In genomic region chr6:3258720-3259490, GRCh38 we compare ENCODE assay signal across 1 cellular context.
TF ChIP-seq lines count a peak whose summit lies in the region.

PSMG4 (plus strand) TSS chr6:3258947; CDS start chr6:3259023, 76 bp downstream.

TF ChIP-seq in HepG2, 621 proteins besides CTCF, POLR2A, EP300 and RAD21 (continued from another document and continues in another):
- no peak for TF ChIP-seq ZNF841 (CRISPR knock-in tag; IDR thresholded peaks at IDR 0.05; ENCODE audit: borderline replicate concordance)
- TF ChIP-seq TFDP1 (CRISPR knock-in tag; IDR thresholded peaks at IDR 0.05; ENCODE audit: borderline replicate concordance), result peak; percentile 80; the same call in 1 of the 2 replicates
- TF ChIP-seq, protein P1, sequence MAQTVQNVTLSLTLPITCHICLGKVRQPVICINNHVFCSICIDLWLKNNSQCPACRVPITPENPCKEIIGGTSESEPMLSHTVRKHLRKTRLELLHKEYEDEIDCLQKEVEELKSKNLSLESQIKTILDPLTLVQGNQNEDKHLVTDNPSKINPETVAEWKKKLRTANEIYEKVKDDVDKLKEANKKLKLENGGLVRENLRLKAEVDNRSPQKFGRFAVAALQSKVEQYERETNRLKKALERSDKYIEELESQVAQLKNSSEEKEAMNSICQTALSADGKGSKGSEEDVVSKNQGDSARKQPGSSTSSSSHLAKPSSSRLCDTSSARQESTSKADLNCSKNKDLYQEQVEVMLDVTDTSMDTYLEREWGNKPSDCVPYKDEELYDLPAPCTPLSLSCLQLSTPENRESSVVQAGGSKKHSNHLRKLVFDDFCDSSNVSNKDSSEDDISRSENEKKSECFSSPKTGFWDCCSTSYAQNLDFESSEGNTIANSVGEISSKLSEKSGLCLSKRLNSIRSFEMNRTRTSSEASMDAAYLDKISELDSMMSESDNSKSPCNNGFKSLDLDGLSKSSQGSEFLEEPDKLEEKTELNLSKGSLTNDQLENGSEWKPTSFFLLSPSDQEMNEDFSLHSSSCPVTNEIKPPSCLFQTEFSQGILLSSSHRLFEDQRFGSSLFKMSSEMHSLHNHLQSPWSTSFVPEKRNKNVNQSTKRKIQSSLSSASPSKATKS (CRISPR knock-in tag; IDR thresholded peaks at IDR 0.05), result peak; percentile 52; the same call in 1 of the 2 replicates
- TF ChIP-seq ARNTL (CRISPR knock-in tag; IDR thresholded peaks at IDR 0.05), result peak; percentile 83
- peak; percentile 95 for TF ChIP-seq ZNF335 (CRISPR knock-in tag; IDR thresholded peaks at IDR 0.05)
- TF ChIP-seq, protein P2, sequence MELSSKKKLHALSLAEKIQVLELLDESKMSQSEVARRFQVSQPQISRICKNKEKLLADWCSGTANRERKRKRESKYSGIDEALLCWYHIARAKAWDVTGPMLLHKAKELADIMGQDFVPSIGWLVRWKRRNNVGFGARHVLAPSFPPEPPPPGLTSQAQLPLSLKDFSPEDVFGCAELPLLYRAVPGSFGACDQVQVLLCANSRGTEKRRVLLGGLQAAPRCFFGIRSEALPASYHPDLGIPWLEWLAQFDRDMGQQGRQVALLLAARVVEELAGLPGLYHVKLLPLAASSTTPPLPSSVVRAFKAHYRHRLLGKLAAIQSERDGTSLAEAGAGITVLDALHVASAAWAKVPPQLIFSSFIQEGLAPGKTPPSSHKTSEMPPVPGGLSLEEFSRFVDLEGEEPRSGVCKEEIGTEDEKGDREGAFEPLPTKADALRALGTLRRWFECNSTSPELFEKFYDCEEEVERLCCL (CRISPR knock-in tag; IDR thresholded peaks at IDR 0.05; ENCODE audit: borderline replicate concordance), result no peak; the same call in 1 of the 2 replicates
- TF ChIP-seq ERF (CRISPR knock-in tag; IDR thresholded peaks at IDR 0.05), result peak; percentile 92
- TF ChIP-seq ADNP (CRISPR knock-in tag; IDR thresholded peaks at IDR 0.05), result no peak
- no peak for TF ChIP-seq ZNF883 (CRISPR knock-in tag; IDR thresholded peaks at IDR 0.05; ENCODE audit: not compliant biosample characterization)
- TF ChIP-seq, protein P3, sequence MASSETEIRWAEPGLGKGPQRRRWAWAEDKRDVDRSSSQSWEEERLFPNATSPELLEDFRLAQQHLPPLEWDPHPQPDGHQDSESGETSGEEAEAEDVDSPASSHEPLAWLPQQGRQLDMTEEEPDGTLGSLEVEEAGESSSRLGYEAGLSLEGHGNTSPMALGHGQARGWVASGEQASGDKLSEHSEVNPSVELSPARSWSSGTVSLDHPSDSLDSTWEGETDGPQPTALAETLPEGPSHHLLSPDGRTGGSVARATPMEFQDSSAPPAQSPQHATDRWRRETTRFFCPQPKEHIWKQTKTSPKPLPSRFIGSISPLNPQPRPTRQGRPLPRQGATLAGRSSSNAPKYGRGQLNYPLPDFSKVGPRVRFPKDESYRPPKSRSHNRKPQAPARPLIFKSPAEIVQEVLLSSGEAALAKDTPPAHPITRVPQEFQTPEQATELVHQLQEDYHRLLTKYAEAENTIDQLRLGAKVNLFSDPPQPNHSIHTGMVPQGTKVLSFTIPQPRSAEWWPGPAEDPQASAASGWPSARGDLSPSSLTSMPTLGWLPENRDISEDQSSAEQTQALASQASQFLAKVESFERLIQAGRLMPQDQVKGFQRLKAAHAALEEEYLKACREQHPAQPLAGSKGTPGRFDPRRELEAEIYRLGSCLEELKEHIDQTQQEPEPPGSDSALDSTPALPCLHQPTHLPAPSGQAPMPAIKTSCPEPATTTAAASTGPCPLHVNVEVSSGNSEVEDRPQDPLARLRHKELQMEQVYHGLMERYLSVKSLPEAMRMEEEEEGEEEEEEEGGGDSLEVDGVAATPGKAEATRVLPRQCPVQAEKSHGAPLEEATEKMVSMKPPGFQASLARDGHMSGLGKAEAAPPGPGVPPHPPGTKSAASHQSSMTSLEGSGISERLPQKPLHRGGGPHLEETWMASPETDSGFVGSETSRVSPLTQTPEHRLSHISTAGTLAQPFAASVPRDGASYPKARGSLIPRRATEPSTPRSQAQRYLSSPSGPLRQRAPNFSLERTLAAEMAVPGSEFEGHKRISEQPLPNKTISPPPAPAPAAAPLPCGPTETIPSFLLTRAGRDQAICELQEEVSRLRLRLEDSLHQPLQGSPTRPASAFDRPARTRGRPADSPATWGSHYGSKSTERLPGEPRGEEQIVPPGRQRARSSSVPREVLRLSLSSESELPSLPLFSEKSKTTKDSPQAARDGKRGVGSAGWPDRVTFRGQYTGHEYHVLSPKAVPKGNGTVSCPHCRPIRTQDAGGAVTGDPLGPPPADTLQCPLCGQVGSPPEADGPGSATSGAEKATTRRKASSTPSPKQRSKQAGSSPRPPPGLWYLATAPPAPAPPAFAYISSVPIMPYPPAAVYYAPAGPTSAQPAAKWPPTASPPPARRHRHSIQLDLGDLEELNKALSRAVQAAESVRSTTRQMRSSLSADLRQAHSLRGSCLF (CRISPR knock-in tag; IDR thresholded peaks at IDR 0.05; ENCODE audit: borderline replicate concordance), result no peak
- TF ChIP-seq ZBTB2 (CRISPR knock-in tag; IDR thresholded peaks at IDR 0.05; ENCODE audit: low read depth), result peak; percentile 70; the same call in 1 of the 2 replicates
- TF ChIP-seq SOX13 (IDR thresholded peaks at IDR 0.05), result no peak
- peak in 1 of 2 experiments; percentile 78; a peak in 2 of 4 replicates for TF ChIP-seq SOX13 (CRISPR knock-in tag; conservative IDR thresholded peaks at IDR 0.05 in 1 of 2, IDR thresholded peaks at IDR 0.05 in 1 of 2)
- TF ChIP-seq ZNF350 (CRISPR knock-in tag; IDR thresholded peaks at IDR 0.05; ENCODE audit: borderline replicate concordance, low read depth), result no peak
- TF ChIP-seq, protein P4, sequence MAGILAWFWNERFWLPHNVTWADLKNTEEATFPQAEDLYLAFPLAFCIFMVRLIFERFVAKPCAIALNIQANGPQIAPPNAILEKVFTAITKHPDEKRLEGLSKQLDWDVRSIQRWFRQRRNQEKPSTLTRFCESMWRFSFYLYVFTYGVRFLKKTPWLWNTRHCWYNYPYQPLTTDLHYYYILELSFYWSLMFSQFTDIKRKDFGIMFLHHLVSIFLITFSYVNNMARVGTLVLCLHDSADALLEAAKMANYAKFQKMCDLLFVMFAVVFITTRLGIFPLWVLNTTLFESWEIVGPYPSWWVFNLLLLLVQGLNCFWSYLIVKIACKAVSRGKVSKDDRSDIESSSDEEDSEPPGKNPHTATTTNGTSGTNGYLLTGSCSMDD (CRISPR knock-in tag; IDR thresholded peaks at IDR 0.05), result peak; percentile 86
- TF ChIP-seq, protein P5, sequence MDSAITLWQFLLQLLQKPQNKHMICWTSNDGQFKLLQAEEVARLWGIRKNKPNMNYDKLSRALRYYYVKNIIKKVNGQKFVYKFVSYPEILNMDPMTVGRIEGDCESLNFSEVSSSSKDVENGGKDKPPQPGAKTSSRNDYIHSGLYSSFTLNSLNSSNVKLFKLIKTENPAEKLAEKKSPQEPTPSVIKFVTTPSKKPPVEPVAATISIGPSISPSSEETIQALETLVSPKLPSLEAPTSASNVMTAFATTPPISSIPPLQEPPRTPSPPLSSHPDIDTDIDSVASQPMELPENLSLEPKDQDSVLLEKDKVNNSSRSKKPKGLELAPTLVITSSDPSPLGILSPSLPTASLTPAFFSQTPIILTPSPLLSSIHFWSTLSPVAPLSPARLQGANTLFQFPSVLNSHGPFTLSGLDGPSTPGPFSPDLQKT (CRISPR knock-in tag; IDR thresholded peaks at IDR 0.05; ENCODE audit: borderline replicate concordance), result no peak
- TF ChIP-seq AGO2 (optimal IDR thresholded peaks at IDR 0.05; ENCODE audit: low read depth, low read length), result peak; percentile 90
- no peak for TF ChIP-seq ATF7 (IDR thresholded peaks at IDR 0.05)
- no peak; the same call in none of the 2 replicates for TF ChIP-seq ATF7 (CRISPR knock-in tag; IDR thresholded peaks at IDR 0.05)
- peak; percentile 89; the same call in 1 of the 2 replicates for TF ChIP-seq KLF9 (CRISPR knock-in tag; IDR thresholded peaks at IDR 0.05; ENCODE audit: low read depth)
- TF ChIP-seq SNRNP70 (IDR thresholded peaks at IDR 0.05; ENCODE audit: low read depth, low read length), result no peak
- TF ChIP-seq ZNF547 (CRISPR knock-in tag; IDR thresholded peaks at IDR 0.05), result peak; percentile 80
- no peak for TF ChIP-seq ZNF674 (CRISPR knock-in tag; IDR thresholded peaks at IDR 0.05; ENCODE audit: low read depth)
- TF ChIP-seq NR1H2 (CRISPR knock-in tag; IDR thresholded peaks at IDR 0.05; ENCODE audit: borderline replicate concordance, low read depth), result peak; percentile 43; the same call in 1 of the 2 replicates
- TF ChIP-seq KLF12 (CRISPR knock-in tag; IDR thresholded peaks at IDR 0.05; ENCODE audit: borderline replicate concordance), result peak; percentile 95
- TF ChIP-seq IKZF1 (IDR thresholded peaks at IDR 0.05), result no peak
- peak; percentile 82 for TF ChIP-seq THAP7 (CRISPR knock-in tag; IDR thresholded peaks at IDR 0.05)
- TF ChIP-seq BORCS8-MEF2B (CRISPR knock-in tag; IDR thresholded peaks at IDR 0.05), result peak; percentile 94
- TF ChIP-seq NFE2L2 (IDR thresholded peaks at IDR 0.05; ENCODE audit: low read length), result no peak
- no peak for TF ChIP-seq ZFP62 (CRISPR knock-in tag; IDR thresholded peaks at IDR 0.05)
- TF ChIP-seq, protein P6, sequence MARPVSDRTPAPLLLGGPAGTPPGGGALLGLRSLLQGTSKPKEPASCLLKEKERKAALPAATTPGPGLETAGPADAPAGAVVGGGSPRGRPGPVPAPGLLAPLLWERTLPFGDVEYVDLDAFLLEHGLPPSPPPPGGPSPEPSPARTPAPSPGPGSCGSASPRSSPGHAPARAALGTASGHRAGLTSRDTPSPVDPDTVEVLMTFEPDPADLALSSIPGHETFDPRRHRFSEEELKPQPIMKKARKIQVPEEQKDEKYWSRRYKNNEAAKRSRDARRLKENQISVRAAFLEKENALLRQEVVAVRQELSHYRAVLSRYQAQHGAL (CRISPR knock-in tag; IDR thresholded peaks at IDR 0.05; ENCODE audit: not compliant biosample characterization), result peak; percentile 48
- TF ChIP-seq ZBTB7A (CRISPR knock-in tag; IDR thresholded peaks at IDR 0.05), result peak; percentile 57; the same call in 1 of the 2 replicates
- peak; percentile 97 for TF ChIP-seq YEATS4 (CRISPR knock-in tag; IDR thresholded peaks at IDR 0.05; ENCODE audit: borderline replicate concordance)
- peak; percentile 96 for TF ChIP-seq MXD1 (CRISPR knock-in tag; IDR thresholded peaks at IDR 0.05)
- TF ChIP-seq LRRFIP1 (CRISPR knock-in tag; conservative IDR thresholded peaks at IDR 0.05), result 0 out of 2 replicates have a peak, but pooled peaks have one; percentile 63
- no peak for TF ChIP-seq THYN1 (CRISPR knock-in tag; IDR thresholded peaks at IDR 0.05; ENCODE audit: borderline replicate concordance, low read depth)
